In genomic region chr11:59560702-59561469, GRCh38 we compare ENCODE assay signal across 8 cellular contexts. TPM values are rescaled to one million over a fixed set of nuclear protein-coding genes. Genes with fewer than 3 reads are reported as not detected.
DNase-seq lines count a peak whose midpoint lies in the region; ATAC-seq and TF ChIP-seq lines count a peak whose summit lies in the region.

No MANE protein-coding gene starts in this region.

- TF ChIP-seq CTCF in gastroesophageal sphincter (IDR thresholded peaks at IDR 0.05): no peak
- no peak for TF ChIP-seq CTCF in neutrophil (IDR thresholded peaks at IDR 0.05)

- H3K9me3 ChIP-seq in GM23248 (ENCODE audit: low read depth): no peaks in the 10 kb centered on the region
- H3K9me3 ChIP-seq in SJCRH30 (replicated peaks): no peaks in the 10 kb centered on the region
- H3K9me3 ChIP-seq in gastroesophageal sphincter: no peaks in the 10 kb centered on the region
- no peaks in the 10 kb centered on the region for H3K9me3 ChIP-seq in neutrophil
- H3K9me3 ChIP-seq in subcutaneous abdominal adipose tissue (ENCODE audit: control insufficient read depth in 5 of 5, low read length in 5 of 5): no peaks in the 10 kb centered on the region

- peak overlapping the region; percentile 98 for H2AFZ ChIP-seq in GM23248

- H3K4me3 ChIP-seq in GM23248 (peak overlapping the region; percentile 89), SJCRH30 (peak overlapping the region; percentile 81), gastroesophageal sphincter (peak overlapping the region; percentile 60 to 68), neutrophil (ENCODE audit: low read depth in 1 of 2, low read length in 1 of 2) (peak overlapping the region; percentile 70 to 84), subcutaneous abdominal adipose tissue (ENCODE audit: low read depth in 1 of 5, low read length in 5 of 5) (peak overlapping the region; percentile 88 to 99 (median 97))

- no peaks in the 10 kb centered on the region for H3K79me2 ChIP-seq in GM23248 (ENCODE audit: insufficient read depth)

- peak; percentile 56 for DNase-seq in DMS79 treated with DMSO at 0.1 percent for 48 hours (lab: John Stamatoyannopoulos, UW)
- peak; percentile 91 for DNase-seq in GM23248
- DNase-seq in LoVo (ENCODE audit: low spot score): peak; percentile 88
- peak; percentile 89 to 90 for DNase-seq in SJCRH30
- peak; percentile 80 for DNase-seq in activated naive CD4-positive, alpha-beta T cell treated with Interleukin-2 at 50 U/mL for 16 hours

- no peaks in the 10 kb centered on the region for H3K36me3 ChIP-seq in GM23248 (ENCODE audit: low read depth)
- H3K36me3 ChIP-seq in SJCRH30: no peaks in the 10 kb centered on the region
- H3K36me3 ChIP-seq in gastroesophageal sphincter: no peaks in the 10 kb centered on the region
- H3K36me3 ChIP-seq in neutrophil: no peaks in the 10 kb centered on the region
- no peaks in the 10 kb centered on the region for H3K36me3 ChIP-seq in subcutaneous abdominal adipose tissue (ENCODE audit: control insufficient read depth in 5 of 5, insufficient read depth in 5 of 5, low read length in 5 of 5)

- H3K27ac ChIP-seq in GM23248 (peak overlapping the region; percentile 71), SJCRH30 (peak overlapping the region; percentile 67), gastroesophageal sphincter (peak overlapping the region; percentile 64 to 92 (median 90)), neutrophil (peak overlapping the region; percentile 37), subcutaneous abdominal adipose tissue (ENCODE audit: low read depth, low read length) (peak overlapping the region; percentile 86)

- no peaks in the 10 kb centered on the region for H3K9me2 ChIP-seq in GM23248 (ENCODE audit: insufficient read depth)

- peak overlapping the region; percentile 78 for H3K9ac ChIP-seq in GM23248
- peak overlapping the region; percentile 59 to 83 (median 78) for H3K9ac ChIP-seq in subcutaneous abdominal adipose tissue (ENCODE audit: low read length in 5 of 5)

- peaks cover 33% of the 10 kb centered on the region for H3F3A ChIP-seq in GM23248 (ENCODE audit: insufficient read depth)

- TF ChIP-seq POLR2A in gastroesophageal sphincter (IDR thresholded peaks at IDR 0.05): peak in 1 of 2 donors; percentile 34

- in situ Hi-C loops in GM23248 (cut with MboI): no loop called here

- H3K27me3 ChIP-seq in GM23248 (replicated peaks; ENCODE audit: insufficient read depth) (no peaks in the 10 kb centered on the region), SJCRH30 (no peaks in the 10 kb centered on the region), gastroesophageal sphincter (no peaks in the 10 kb centered on the region), neutrophil (peaks cover 48% of the 10 kb centered on the region), subcutaneous abdominal adipose tissue (ENCODE audit: control insufficient read depth in 5 of 5, insufficient read depth in 4 of 5, low read length in 5 of 5) (no peaks in the 10 kb centered on the region)

- peak; percentile 90 for ATAC-seq in gastroesophageal sphincter

- H3K4me2 ChIP-seq in GM23248 (ENCODE audit: unreplicated experiment): peak overlapping the region; percentile 88

- no peak for TF ChIP-seq EP300 in gastroesophageal sphincter (IDR thresholded peaks at IDR 0.05)

- H3K4me1 ChIP-seq in GM23248 (ENCODE audit: insufficient read depth): peaks cover 6% of the 10 kb centered on the region; the same call in 1 of the 2 replicates
- no peaks in the 10 kb centered on the region for H3K4me1 ChIP-seq in SJCRH30
- peaks cover 0 to 44% (median 5%) of the 10 kb centered on the region in 3 donors for H3K4me1 ChIP-seq in gastroesophageal sphincter
- peaks cover 44 to 50% of the 10 kb centered on the region in 2 experiments for H3K4me1 ChIP-seq in neutrophil (ENCODE audit: control insufficient read depth in 1 of 2, insufficient read depth in 1 of 2, low read depth in 1 of 2, low read length in 1 of 2)
- H3K4me1 ChIP-seq in subcutaneous abdominal adipose tissue (ENCODE audit: control insufficient read depth in 5 of 5, insufficient read depth in 5 of 5, low read length in 5 of 5): peaks cover 2 to 33% (median 22%) of the 10 kb centered on the region in 5 donors

- no peaks in the 10 kb centered on the region for H4K20me1 ChIP-seq in GM23248 (ENCODE audit: insufficient read depth)

- 9 to 12% methylated on average over 27 to 39 of the region's 39 CpGs for WGBS in GM23248 (ENCODE audit: low coverage in 1 of 2, low lambda C conversion rate in 2 of 2, missing lambda C conversion rate in 2 of 2), 2 experiments
- 0 to 11% methylated on average over 5 to 27 of the region's 39 CpGs for WGBS in gastroesophageal sphincter (ENCODE audit: low coverage in 1 of 2), 2 donors

RNA-seq across cellular contexts. Expression of gene OR4D9, which starts 49.5 kb away (rescaled TPM):
- not detected in 2 replicates for total RNA-seq in GM23248 (2014; rRNA removed; shearing (Covaris generic))
- not detected in 2 replicates for polyA plus RNA-seq in GM23248 (2016; fragmentation: Nextera tagmentation; extraction: Ambion mirVana)
- total RNA-seq in SJCRH30 (2014; rRNA removed; shearing (Covaris generic)): not detected in 2 replicates
- total RNA-seq in gastroesophageal sphincter: not detected

RNA-seq across cellular contexts. Expression of gene OSBP, which starts 54.7 kb away (rescaled TPM):
- total RNA-seq in GM23248 (2014; rRNA removed; shearing (Covaris generic)): 17.2 and 26.4 TPM in 2 replicates
- polyA plus RNA-seq in GM23248 (2016; fragmentation: Nextera tagmentation; extraction: Ambion mirVana): 10.7 and 12.8 TPM in 2 replicates
- total RNA-seq in SJCRH30 (2014; rRNA removed; shearing (Covaris generic)): 17.2 and 20.0 TPM in 2 replicates
- 10 to 100 TPM; 31.4 to 39.7 (median 38.1) TPM for total RNA-seq in gastroesophageal sphincter

RNA-seq across cellular contexts. Expression of gene OR4D11, which starts 57.5 kb away (rescaled TPM):
- total RNA-seq in GM23248 (2014; rRNA removed; shearing (Covaris generic)): not detected in 2 replicates
- polyA plus RNA-seq in GM23248 (2016; fragmentation: Nextera tagmentation; extraction: Ambion mirVana): not detected in 2 replicates
- not detected in 2 replicates for total RNA-seq in SJCRH30 (2014; rRNA removed; shearing (Covaris generic))
- not detected for total RNA-seq in gastroesophageal sphincter

Comparison
In these comparisons a context has a peak if more than half of its experiments do, and no peak if none do; other contexts are left out.
1. Peak in every context shown above with its lines: DNase-seq, ATAC-seq, H3K4me3 ChIP-seq and H3K27ac ChIP-seq.
2. H3K27ac ChIP-seq: peak in every context shown above with its lines; median percentile 90 in gastroesophageal sphincter; 86 in subcutaneous abdominal adipose tissue; 71 in GM23248; 67 in SJCRH30; 37 in neutrophil.